ENCODE assay signal across 27 cellular contexts in the genomic region with DNA sequence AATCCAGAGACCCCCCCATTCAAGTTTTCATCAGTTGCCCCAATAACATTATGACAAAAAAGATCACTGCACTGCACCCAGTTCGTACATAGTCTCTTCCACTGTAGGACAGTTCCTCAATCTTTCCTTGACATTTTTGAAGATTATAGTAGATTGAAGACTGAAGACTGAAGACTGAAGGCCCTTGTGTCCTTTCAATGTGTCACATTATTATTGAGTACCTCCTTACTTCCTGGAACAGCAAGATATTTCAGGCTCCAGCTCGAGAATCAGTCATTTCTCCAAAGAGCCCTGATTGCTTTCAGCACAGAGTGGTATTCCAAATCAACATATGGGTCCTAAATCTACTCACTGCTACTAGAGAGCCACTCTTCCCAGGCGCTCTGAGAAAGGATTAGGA.
"Had no signal": no experiment of that assay in that cellular context is flagged by ENCODE, and none has a peak within 500 bp of the region (broad histone marks: within the 10 kb centered on the region; RNA-seq: fewer than 3 reads in every experiment).

No MANE protein-coding gene starts in this region.

- H3K4me3 ChIP-seq: MG63, PC-9, Peyer's patch, SJSA1, SK-N-MC had no signal

- DNase-seq: Karpas-422; KG1; MG63; NCI-H1092; NCI-H1105 treated with DMSO at 0.1 percent for 48 hours; NCI-H1417 treated with DMSO at 0.1 percent for 48 hours; NCI-H146; NCI-H1694 treated with DMSO at 0.1 percent for 48 hours; NCI-H1930; NCI-H2081; NCI-H2107; NCI-H226; NCI-H446; NCI-H510A; NCI-H524 treated with DMSO at 0.1 percent for 48 hours; NCI-H69; NCI-H774; NK-92 treated with Interleukin-12 subunit alpha and Interleukin-12 subunit beta, amount 100 ng/mL, for 24 hours; OCI-M1; PC-9; Peyer's patch; Right ventricle myocardium superior; SIG-M5 had no signal

- H3K4me1 ChIP-seq: Peyer's patch had no signal

- H3K36me3 ChIP-seq: MG63, SJSA1 had no signal

- H3K27ac ChIP-seq: HL-60, PC-9, Peyer's patch, SJSA1, SK-N-MC had no signal

- H2AFZ ChIP-seq: PC-9 had no signal

- H3K4me2 ChIP-seq: PC-9 had no signal

- FAIRE-seq: HTR-8/SVneo had no signal

- H3K9me3 ChIP-seq: MG63, Peyer's patch, SJSA1 had no signal

- H3K27me3 ChIP-seq: MG63, Peyer's patch, SJSA1 had no signal
